1 cellular context compared by ENCODE assay signal in the genomic region with DNA sequence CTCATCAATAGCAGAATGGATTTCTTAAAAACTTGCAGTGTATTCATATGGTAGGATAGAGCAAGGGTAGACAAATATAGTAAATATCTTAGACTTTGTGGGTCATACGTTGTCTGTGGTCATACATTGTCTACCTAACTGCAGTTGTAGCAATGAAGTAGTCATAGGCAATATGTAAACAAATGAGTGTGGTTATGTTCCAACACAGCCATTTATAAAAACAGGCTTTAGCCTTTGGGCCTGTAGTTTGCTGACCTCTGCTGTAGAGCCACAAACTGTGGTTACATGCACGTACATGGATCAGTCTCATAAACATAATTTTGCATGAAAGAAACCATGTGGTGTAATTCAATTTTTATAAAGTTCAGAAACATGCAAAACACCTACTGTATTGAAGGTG.
TF ChIP-seq lines count a peak whose summit lies in the region.

No MANE protein-coding gene starts in this region.

TF ChIP-seq in liver, 16 proteins besides CTCF, POLR2A, EP300 and RAD21 (continued from another document):
- TF ChIP-seq, protein P1, sequence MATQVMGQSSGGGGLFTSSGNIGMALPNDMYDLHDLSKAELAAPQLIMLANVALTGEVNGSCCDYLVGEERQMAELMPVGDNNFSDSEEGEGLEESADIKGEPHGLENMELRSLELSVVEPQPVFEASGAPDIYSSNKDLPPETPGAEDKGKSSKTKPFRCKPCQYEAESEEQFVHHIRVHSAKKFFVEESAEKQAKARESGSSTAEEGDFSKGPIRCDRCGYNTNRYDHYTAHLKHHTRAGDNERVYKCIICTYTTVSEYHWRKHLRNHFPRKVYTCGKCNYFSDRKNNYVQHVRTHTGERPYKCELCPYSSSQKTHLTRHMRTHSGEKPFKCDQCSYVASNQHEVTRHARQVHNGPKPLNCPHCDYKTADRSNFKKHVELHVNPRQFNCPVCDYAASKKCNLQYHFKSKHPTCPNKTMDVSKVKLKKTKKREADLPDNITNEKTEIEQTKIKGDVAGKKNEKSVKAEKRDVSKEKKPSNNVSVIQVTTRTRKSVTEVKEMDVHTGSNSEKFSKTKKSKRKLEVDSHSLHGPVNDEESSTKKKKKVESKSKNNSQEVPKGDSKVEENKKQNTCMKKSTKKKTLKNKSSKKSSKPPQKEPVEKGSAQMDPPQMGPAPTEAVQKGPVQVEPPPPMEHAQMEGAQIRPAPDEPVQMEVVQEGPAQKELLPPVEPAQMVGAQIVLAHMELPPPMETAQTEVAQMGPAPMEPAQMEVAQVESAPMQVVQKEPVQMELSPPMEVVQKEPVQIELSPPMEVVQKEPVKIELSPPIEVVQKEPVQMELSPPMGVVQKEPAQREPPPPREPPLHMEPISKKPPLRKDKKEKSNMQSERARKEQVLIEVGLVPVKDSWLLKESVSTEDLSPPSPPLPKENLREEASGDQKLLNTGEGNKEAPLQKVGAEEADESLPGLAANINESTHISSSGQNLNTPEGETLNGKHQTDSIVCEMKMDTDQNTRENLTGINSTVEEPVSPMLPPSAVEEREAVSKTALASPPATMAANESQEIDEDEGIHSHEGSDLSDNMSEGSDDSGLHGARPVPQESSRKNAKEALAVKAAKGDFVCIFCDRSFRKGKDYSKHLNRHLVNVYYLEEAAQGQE (IDR thresholded peaks at IDR 0.05), result no peak
- TF ChIP-seq, protein P2, sequence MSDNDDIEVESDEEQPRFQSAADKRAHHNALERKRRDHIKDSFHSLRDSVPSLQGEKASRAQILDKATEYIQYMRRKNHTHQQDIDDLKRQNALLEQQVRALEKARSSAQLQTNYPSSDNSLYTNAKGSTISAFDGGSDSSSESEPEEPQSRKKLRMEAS (IDR thresholded peaks at IDR 0.05), result no peak
- TF ChIP-seq, protein P3, sequence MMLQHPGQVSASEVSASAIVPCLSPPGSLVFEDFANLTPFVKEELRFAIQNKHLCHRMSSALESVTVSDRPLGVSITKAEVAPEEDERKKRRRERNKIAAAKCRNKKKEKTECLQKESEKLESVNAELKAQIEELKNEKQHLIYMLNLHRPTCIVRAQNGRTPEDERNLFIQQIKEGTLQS (IDR thresholded peaks at IDR 0.05), result no peak
- TF ChIP-seq HNF4G (IDR thresholded peaks at IDR 0.05) (no peak), RXRA (IDR thresholded peaks at IDR 0.05) (no peak), GABPA (IDR thresholded peaks at IDR 0.05 in 1 of 2, conservative IDR thresholded peaks at IDR 0.05 in 1 of 2) (no peak), EGR1 (IDR thresholded peaks at IDR 0.05; ENCODE audit: low read depth in 2 of 2) (no peak), HNF4A (conservative IDR thresholded peaks at IDR 0.05) (no peak)
